31 cellular contexts compared by ENCODE assay signal in genomic region chr5:145446412-145446811, GRCh38.
"Had no signal": no experiment of that assay in that cellular context is flagged by ENCODE, and none has a peak within 500 bp of the region (broad histone marks: within the 10 kb centered on the region; RNA-seq: fewer than 3 reads in every experiment).

No MANE protein-coding gene starts in this region.

- H3K36me3 ChIP-seq: ascending aorta, breast epithelium, cardiac muscle cell, colonic mucosa, esophagus squamous epithelium, gastroesophageal sphincter, heart right ventricle had no signal

- H3K4me3 ChIP-seq: ascending aorta, breast epithelium, cardiac muscle cell, colonic mucosa, esophagus squamous epithelium, gastroesophageal sphincter, heart right ventricle, hepatocyte had no signal

- H3K79me2 ChIP-seq: hepatocyte had no signal

- H3K27ac ChIP-seq: ascending aorta, breast epithelium, cardiac muscle cell, colonic mucosa, epithelial cell of prostate, esophagus squamous epithelium, gastroesophageal sphincter, heart right ventricle, hepatocyte, VCaP had no signal

- H3K27me3 ChIP-seq: ascending aorta, breast epithelium, cardiac muscle cell, colonic mucosa, esophagus squamous epithelium, gastroesophageal sphincter, heart right ventricle, hepatocyte had no signal

- H2AFZ ChIP-seq: hepatocyte had no signal

- DNase-seq: activated CD4-positive, alpha-beta memory T cell treated with anti-CD3 and anti-CD28 coated beads, Interleukin-2, amount 10 ng/mL, durations not matched to agents 7 days and 5 days; activated CD4-positive, alpha-beta T cell treated with anti-CD3 and anti-CD28 coated beads for 1 hour; activated CD4-positive, alpha-beta T cell treated with anti-CD3 and anti-CD28 coated beads for 4 hours; activated CD4-positive, alpha-beta T cell treated with anti-CD3 and anti-CD28 coated beads, Interleukin-2, amount 10 ng/mL, durations not matched to agents 7 days and 5 days; activated CD4-positive, alpha-beta T cell treated with anti-CD3 and anti-CD28 coated beads, Interleukin-2, amount 50 U/mL, for 4 hours; activated CD8-positive, alpha-beta memory T cell treated with anti-CD3 and anti-CD28 coated beads, Interleukin-2, amount 50 U/mL, for 48 hours; activated gamma-delta T cell; activated naive CD4-positive, alpha-beta T cell; activated naive CD4-positive, alpha-beta T cell treated with anti-CD3 and anti-CD28 coated beads, Interleukin-2, amount 10 ng/mL, durations not matched to agents 7 days and 5 days; activated naive CD8-positive, alpha-beta T cell treated with anti-CD3 and anti-CD28 coated beads, Interleukin-2, amount 10 ng/mL, durations not matched to agents 7 days and 5 days; activated T-cell treated with anti-CD3 and anti-CD28 coated beads for 4 hours; activated T-cell treated with anti-CD3 and anti-CD28 coated beads, Interleukin-2, amount 50 U/mL, for 24 hours; activated T-cell treated with anti-CD3 and anti-CD28 coated beads, Interleukin-2, amount 50 U/mL, for 72 hours; central memory CD4-positive, alpha-beta T cell; cerebellar nuclear complex; colonic mucosa; effector CD8-positive, alpha-beta T cell; esophagus squamous epithelium; foreskin melanocyte; heart right ventricle had no signal

- H3K9me3 ChIP-seq: ascending aorta, colonic mucosa, esophagus squamous epithelium had no signal

- H3K4me2 ChIP-seq: hepatocyte had no signal

- ATAC-seq: activated naive CD4-positive, alpha-beta T cell treated with anti-CD3 and anti-CD28 coated beads, Interleukin-2, amount 50 U/mL, for 72 hours; activated T-cell treated with anti-CD3 and anti-CD28 coated beads, Interleukin-2, amount 50 U/mL, for 72 hours; gastroesophageal sphincter; heart right ventricle; WTC11 had no signal

- FAIRE-seq: endometrium, endothelial cell of umbilical vein had no signal

- H3K4me1 ChIP-seq: ascending aorta, breast epithelium, colonic mucosa, gastroesophageal sphincter, heart right ventricle had no signal
